In genomic region chr12:57522019-57522886, GRCh38 we compare ENCODE assay signal across 8 cellular contexts. TPM values are rescaled to one million over a fixed set of nuclear protein-coding genes. Genes with fewer than 3 reads are reported as not detected.
A peak's percentile ranks its signal among the peaks of the same experiment; 100 is the strongest.
DNase-seq lines count a peak whose midpoint lies in the region; ATAC-seq and TF ChIP-seq lines count a peak whose summit lies in the region.

A gene with protein sequence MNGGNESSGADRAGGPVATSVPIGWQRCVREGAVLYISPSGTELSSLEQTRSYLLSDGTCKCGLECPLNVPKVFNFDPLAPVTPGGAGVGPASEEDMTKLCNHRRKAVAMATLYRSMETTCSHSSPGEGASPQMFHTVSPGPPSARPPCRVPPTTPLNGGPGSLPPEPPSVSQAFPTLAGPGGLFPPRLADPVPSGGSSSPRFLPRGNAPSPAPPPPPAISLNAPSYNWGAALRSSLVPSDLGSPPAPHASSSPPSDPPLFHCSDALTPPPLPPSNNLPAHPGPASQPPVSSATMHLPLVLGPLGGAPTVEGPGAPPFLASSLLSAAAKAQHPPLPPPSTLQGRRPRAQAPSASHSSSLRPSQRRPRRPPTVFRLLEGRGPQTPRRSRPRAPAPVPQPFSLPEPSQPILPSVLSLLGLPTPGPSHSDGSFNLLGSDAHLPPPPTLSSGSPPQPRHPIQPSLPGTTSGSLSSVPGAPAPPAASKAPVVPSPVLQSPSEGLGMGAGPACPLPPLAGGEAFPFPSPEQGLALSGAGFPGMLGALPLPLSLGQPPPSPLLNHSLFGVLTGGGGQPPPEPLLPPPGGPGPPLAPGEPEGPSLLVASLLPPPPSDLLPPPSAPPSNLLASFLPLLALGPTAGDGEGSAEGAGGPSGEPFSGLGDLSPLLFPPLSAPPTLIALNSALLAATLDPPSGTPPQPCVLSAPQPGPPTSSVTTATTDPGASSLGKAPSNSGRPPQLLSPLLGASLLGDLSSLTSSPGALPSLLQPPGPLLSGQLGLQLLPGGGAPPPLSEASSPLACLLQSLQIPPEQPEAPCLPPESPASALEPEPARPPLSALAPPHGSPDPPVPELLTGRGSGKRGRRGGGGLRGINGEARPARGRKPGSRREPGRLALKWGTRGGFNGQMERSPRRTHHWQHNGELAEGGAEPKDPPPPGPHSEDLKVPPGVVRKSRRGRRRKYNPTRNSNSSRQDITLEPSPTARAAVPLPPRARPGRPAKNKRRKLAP (plus strand): TSS chr12:57522824. CDS start chr12:57524304, 1,480 bp downstream.

- no peaks in the 10 kb centered on the region for H3K9me3 Mint-ChIP-seq in central memory CD8-positive, alpha-beta T cell

- H3K36me3 Mint-ChIP-seq in central memory CD8-positive, alpha-beta T cell (ENCODE audit: insufficient read depth) = peaks cover 56% of the 10 kb centered on the region

- H3K36me3 ChIP-seq in kidney epithelial cell (ENCODE audit: control insufficient read depth, insufficient read depth, low read length) = peaks cover 2% of the 10 kb centered on the region

- H3K27me3 Mint-ChIP-seq in central memory CD8-positive, alpha-beta T cell = no peaks in the 10 kb centered on the region

- DNase-seq in AG09309 (ENCODE audit: low read depth) (peak; percentile 80), NCI-H446 treated with DMSO at 0.1 percent for 48 hours (lab: John Stamatoyannopoulos, UW) (peak; percentile 85), kidney epithelial cell (ENCODE audit: low read depth) (no peak)
- DNase-seq in central memory CD8-positive, alpha-beta T cell (ENCODE audit: low spot score in 2 of 2) = peak; percentile 83 to 86
- DNase-seq in stimulated activated CD4-positive, alpha-beta T cell treated with anti-CD3 and anti-CD28 coated beads, Interleukin-15, amount 100 ng/mL, for 48 hours (ENCODE audit: low read depth in 2 of 2) = peak; percentile 82 to 86

- peaks cover 56% of the 10 kb centered on the region for H3K4me1 Mint-ChIP-seq in central memory CD8-positive, alpha-beta T cell

- peak within 1 kb of the TSS; percentile 98 for H3K4me3 Mint-ChIP-seq in central memory CD8-positive, alpha-beta T cell

- H3K27ac Mint-ChIP-seq in central memory CD8-positive, alpha-beta T cell (ENCODE audit: low read depth) = peak within 1 kb of the TSS; percentile 99

- ATAC-seq in GM19023 (IDR thresholded peaks at IDR 0.05; ENCODE audit: unreplicated experiment) (peak; percentile 41), HG03196 (IDR thresholded peaks at IDR 0.05; ENCODE audit: unreplicated experiment) (peak; percentile 37)
- ATAC-seq in activated CD4-positive, CD25-positive, alpha-beta regulatory T cell treated with anti-CD3 and anti-CD28 coated beads, Interleukin-2, amount 50 U/mL, for 24 hours = peak; percentile 40 to 41
- ATAC-seq in central memory CD8-positive, alpha-beta T cell (replicated peaks; ENCODE audit: extremely low read depth, poor library complexity, severe bottlenecking) = peak; percentile 64

- peak within 1 kb of the TSS; percentile 94 for H3K4me3 ChIP-seq in AG09309 (ENCODE audit: control insufficient read depth, low read depth, low read length)
- peak within 1 kb of the TSS; percentile 68 for H3K4me3 ChIP-seq in kidney epithelial cell (ENCODE audit: low read depth, low read length)

- TF ChIP-seq CTCF in AG09309 (IDR thresholded peaks at IDR 0.05; ENCODE audit: control insufficient read depth, insufficient read depth, low read depth, low read length, missing control alignments) (no peak), kidney epithelial cell (IDR thresholded peaks at IDR 0.05; ENCODE audit: insufficient read depth, low read length, poor library complexity, severe bottlenecking) (no peak)

- H3K27me3 ChIP-seq in kidney epithelial cell (ENCODE audit: control insufficient read depth, insufficient read depth, low read length) = no peaks in the 10 kb centered on the region

RNA-seq across cellular contexts. Expression of the gene that starts here (rescaled TPM):
- 10.0 and 11.6 TPM in 2 replicates for total RNA-seq in kidney epithelial cell
